ENCODE assay signal across 1 cellular context in genomic region chr2:31704561-31705212, GRCh38.
TF ChIP-seq lines count a peak whose summit lies in the region.

No MANE protein-coding gene starts in this region.

TF ChIP-seq in HepG2, 621 proteins besides CTCF, POLR2A, EP300 and RAD21 (continued from another document):
- TF ChIP-seq AKNA (CRISPR knock-in tag; IDR thresholded peaks at IDR 0.05; ENCODE audit: borderline replicate concordance) (no peak), RARG (CRISPR knock-in tag; IDR thresholded peaks at IDR 0.05; ENCODE audit: low read depth) (no peak), MIER2 (CRISPR knock-in tag; IDR thresholded peaks at IDR 0.05) (no peak), TCF7L2 (IDR thresholded peaks at IDR 0.05; ENCODE audit: low read depth, low read length) (no peak)
